ENCODE assay signal across 13 cellular contexts in genomic region chr6:169669889-169670288, GRCh38. TPM values are rescaled to one million over a fixed set of nuclear protein-coding genes. Genes with fewer than 3 reads are reported as not detected.
A peak's percentile ranks its signal among the peaks of the same experiment; 100 is the strongest.
DNase-seq lines count a peak whose midpoint lies in the region; TF ChIP-seq lines count a peak whose summit lies in the region.
"Had no signal": no experiment of that assay in that cellular context is flagged by ENCODE, and none has a peak within 500 bp of the region (broad histone marks: within the 10 kb centered on the region; RNA-seq: fewer than 3 reads in every experiment).

No MANE protein-coding gene starts in this region.

- no peak overlapping the region for H3K9ac ChIP-seq in Karpas-422 (ENCODE audit: low read length)

- no peak overlapping the region for H2AFZ ChIP-seq in Karpas-422 (ENCODE audit: low read length)

- H3K9me3 ChIP-seq in Karpas-422 (ENCODE audit: low read length): no peaks in the 10 kb centered on the region
- H3K9me3 ChIP-seq: adrenal gland, ovary had no signal

- no peaks in the 10 kb centered on the region for H3K9me2 ChIP-seq in Karpas-422 (replicated peaks; ENCODE audit: insufficient read depth, low read length)

- H3K36me3 ChIP-seq in brain microvascular endothelial cell (replicated peaks) (peaks cover 10% of the 10 kb centered on the region), Karpas-422 (ENCODE audit: insufficient read depth, low read length) (peaks cover 22% of the 10 kb centered on the region; the same call in 1 of the 2 replicates)
- H3K36me3 ChIP-seq: ovary had no signal

- H3K4me3 ChIP-seq in brain microvascular endothelial cell (ENCODE audit: low read depth, low read length): no peak overlapping the region
- H3K4me3 ChIP-seq in Karpas-422 (ENCODE audit: low read length): no peak overlapping the region
- H3K4me3 ChIP-seq: adrenal gland, ovary had no signal

- peak overlapping the region; percentile 51 for H3K27ac ChIP-seq in brain microvascular endothelial cell
- no peak overlapping the region for H3K27ac ChIP-seq in Karpas-422 (ENCODE audit: low read length)
- H3K27ac ChIP-seq: ovary had no signal

- no peaks in the 10 kb centered on the region for H3K4me1 ChIP-seq in Karpas-422 (ENCODE audit: low read length)
- H3K4me1 ChIP-seq: adrenal gland had no signal

- no peak for TF ChIP-seq CTCF in brain microvascular endothelial cell (IDR thresholded peaks at IDR 0.05; ENCODE audit: low read depth, low read length, missing control alignments)

- H3K79me2 ChIP-seq in Karpas-422 (ENCODE audit: low read length): peaks cover 31% of the 10 kb centered on the region

- H3K4me2 ChIP-seq in Karpas-422 (ENCODE audit: low read depth, low read length, poor library complexity, severe bottlenecking): no peak overlapping the region

- H4K20me1 ChIP-seq in Karpas-422 (ENCODE audit: insufficient read depth, low read depth, low read length): no peaks in the 10 kb centered on the region

- DNase-seq in A172 (ENCODE audit: low spot score): peak; percentile 33
- DNase-seq in M059J (ENCODE audit: low read depth): peak; percentile 43
- DNase-seq in brain microvascular endothelial cell: peak; percentile 58
- DNase-seq in left kidney (ENCODE audit: low read depth, low spot score): peak; percentile 3
- no peak for DNase-seq in NCI-H2107 (lab: John Stamatoyannopoulos, UW)
- no peak for DNase-seq in iPS-NIHi11 (ENCODE audit: low spot score)
- no peak for DNase-seq in Karpas-422
- no peak for DNase-seq in stimulated activated naive CD4-positive, alpha-beta T cell treated with Interleukin-2 at 50 U/mL for 16 hours (lab: John Stamatoyannopoulos, UW)
- DNase-seq: kidney glomerular epithelial cell, NCI-H1930, ovary, T-helper 2 cell had no signal

- H3K27me3 ChIP-seq in brain microvascular endothelial cell (replicated peaks): no peaks in the 10 kb centered on the region
- H3K27me3 ChIP-seq in Karpas-422 (ENCODE audit: low read length): no peaks in the 10 kb centered on the region
- H3K27me3 ChIP-seq: adrenal gland, ovary had no signal

- in situ Hi-C loops in brain microvascular endothelial cell (cut with HindIII; ENCODE audit: low pct_ligation_motif_present, low sequenced_read_pairs): no loop called here

RNA-seq across cellular contexts. Expression of gene WDR27, which starts 31.9 kb away (rescaled TPM):
- 13.0 and 13.6 TPM in 2 replicates for total RNA-seq in A172 (2014; rRNA removed; shearing (Covaris generic))
- 7.9 and 10.6 TPM in 2 replicates for total RNA-seq in M059J (2014; rRNA removed; shearing (Covaris generic))
- 63.0 and 76.8 TPM in 2 replicates for total RNA-seq in Karpas-422 (2014; rRNA removed; shearing (Covaris generic); ENCODE audit: low replicate concordance)

RNA-seq across cellular contexts. Expression of gene C6orf120, which starts 32.0 kb away (rescaled TPM):
- total RNA-seq in A172 (2014; rRNA removed; shearing (Covaris generic)): 29.5 and 34.2 TPM in 2 replicates
- total RNA-seq in M059J (2014; rRNA removed; shearing (Covaris generic)): 29.4 and 43.4 TPM in 2 replicates
- total RNA-seq in Karpas-422 (2014; rRNA removed; shearing (Covaris generic); ENCODE audit: low replicate concordance): 43.9 and 51.4 TPM in 2 replicates

RNA-seq across cellular contexts. Expression of gene PHF10, which starts 54.4 kb away (rescaled TPM):
- 19.3 and 25.9 TPM in 2 replicates for total RNA-seq in A172 (2014; rRNA removed; shearing (Covaris generic))
- 24.6 and 32.7 TPM in 2 replicates for total RNA-seq in M059J (2014; rRNA removed; shearing (Covaris generic))
- 37.9 and 53.2 TPM in 2 replicates for total RNA-seq in Karpas-422 (2014; rRNA removed; shearing (Covaris generic); ENCODE audit: low replicate concordance)

Comparison
In these comparisons a context has a peak if more than half of its experiments do, and no peak if none do; other contexts are left out.
1. DNase-seq: peak in A172 (single experiment), M059J (single experiment), brain microvascular endothelial cell (single experiment) and left kidney (single experiment); none in NCI-H2107 (single experiment), iPS-NIHi11 (single experiment), Karpas-422 (single experiment) and stimulated activated naive CD4-positive, alpha-beta T cell treated with Interleukin-2 at 50 U/mL for 16 hours (single experiment).